In the genomic region with DNA sequence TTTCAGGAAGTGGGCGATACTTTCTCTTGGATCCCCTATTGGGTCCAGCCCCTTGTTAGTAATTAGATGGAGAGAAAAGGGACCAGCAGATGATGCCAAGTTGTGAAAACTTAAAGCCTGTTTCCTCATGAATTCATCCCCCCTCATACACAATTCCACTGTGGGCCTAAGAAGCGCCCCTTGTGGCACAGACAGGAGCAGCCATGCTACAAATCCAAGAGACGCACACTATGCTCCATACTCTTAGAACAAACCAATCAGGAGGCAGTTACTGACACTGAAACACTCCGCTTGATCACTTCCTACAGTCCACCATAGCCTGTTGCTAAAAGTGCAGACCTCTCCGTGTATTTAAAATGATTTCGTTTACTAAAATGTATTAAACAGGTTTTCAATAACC, we compare ENCODE assay signal across 1 cellular context.
TF ChIP-seq lines count a peak whose summit lies in the region.

No MANE protein-coding gene starts in this region.

TF ChIP-seq in H1, 55 proteins besides CTCF, POLR2A, EP300 and RAD21:
- TF ChIP-seq SRF (IDR thresholded peaks at IDR 0.05; ENCODE audit: low read depth, low read length): no peak
- no peak for TF ChIP-seq KDM5A (IDR thresholded peaks at IDR 0.05; ENCODE audit: low read length)
- no peak for TF ChIP-seq KDM1A (IDR thresholded peaks at IDR 0.05; ENCODE audit: borderline replicate concordance, low read length)
- TF ChIP-seq CEBPB (IDR thresholded peaks at IDR 0.05; ENCODE audit: low read depth, low read length): no peak
- TF ChIP-seq GTF2F1 (IDR thresholded peaks at IDR 0.05; ENCODE audit: borderline replicate concordance, low read depth, low read length): no peak
- no peak for TF ChIP-seq POLR2AphosphoS5 (IDR thresholded peaks at IDR 0.05; ENCODE audit: low read depth, low read length)
- no peak for TF ChIP-seq EZH2 (IDR thresholded peaks at IDR 0.05; ENCODE audit: low read depth, low read length, severe bottlenecking)
- no peak for TF ChIP-seq CBX5 (IDR thresholded peaks at IDR 0.05; ENCODE audit: low read depth, low read length)
- no peak for TF ChIP-seq RBBP5 (IDR thresholded peaks at IDR 0.05; ENCODE audit: borderline replicate concordance, low read depth, low read length)
- TF ChIP-seq FOSL1 (IDR thresholded peaks at IDR 0.05; ENCODE audit: insufficient read depth, low read depth, low read length): no peak
TF ChIP-seq in H1: peak in this region for 0.
